ENCODE assay signal across 19 cellular contexts in the genomic region with DNA sequence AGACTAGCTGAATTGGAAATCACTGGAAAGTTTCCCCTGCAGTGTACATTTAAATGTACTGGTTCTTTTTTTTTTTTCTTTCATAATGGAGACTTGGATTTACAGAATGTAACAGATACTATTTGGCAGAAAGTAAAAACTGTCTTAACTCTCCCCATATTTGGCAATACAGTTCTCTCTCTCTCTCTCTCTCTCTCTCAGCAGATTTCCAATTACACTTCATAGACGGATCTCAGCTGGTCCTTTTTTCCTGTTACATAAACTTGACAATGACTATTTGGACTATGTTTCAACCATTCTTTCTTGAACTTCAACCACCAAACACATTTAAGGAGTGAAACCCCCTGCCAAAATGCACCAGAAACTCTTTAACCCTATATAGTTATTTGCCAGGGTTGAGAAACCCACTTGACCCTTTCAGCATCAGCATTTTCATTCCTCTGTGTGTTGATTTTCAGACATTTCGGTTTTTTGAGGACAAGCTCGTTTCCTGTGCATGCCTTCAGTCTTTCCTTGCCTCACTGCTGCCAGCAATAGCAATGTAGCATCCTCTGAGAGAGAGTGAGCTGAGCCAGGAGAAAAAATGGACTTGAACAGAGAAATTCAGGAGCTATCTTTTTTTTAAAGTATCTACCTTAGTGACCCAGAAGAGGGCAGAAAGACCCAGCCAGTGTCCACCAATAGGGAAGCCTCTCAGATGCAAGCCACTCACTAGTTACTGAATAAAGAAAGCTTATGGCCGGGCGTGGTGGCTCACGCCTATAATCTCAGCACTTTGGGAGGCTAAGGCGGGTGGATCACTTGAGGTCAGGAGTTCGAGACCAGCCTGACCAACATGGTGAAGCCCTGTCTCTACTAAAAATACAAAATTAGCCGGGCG. TPM values are rescaled to one million over a fixed set of nuclear protein-coding genes. Genes with fewer than 3 reads are reported as not detected.
DNase-seq lines count a peak whose midpoint lies in the region; ATAC-seq, FAIRE-seq and TF ChIP-seq lines count a peak whose summit lies in the region.
"Had no signal": no experiment of that assay in that cellular context is flagged by ENCODE, and none has a peak within 500 bp of the region (broad histone marks: within the 10 kb centered on the region; RNA-seq: fewer than 3 reads in every experiment).

No MANE protein-coding gene starts in this region.

- H3K4me3 Mint-ChIP-seq in stimulated activated naive CD8-positive, alpha-beta T cell treated with anti-CD3 and anti-CD28 coated beads, Interleukin-15, amount 100 ng/mL, for 72 hours, result no peak overlapping the region
- H3K4me3 Mint-ChIP-seq: activated CD4-positive, alpha-beta memory T cell treated with anti-CD3 and anti-CD28 coated beads for 36 hours; activated T-helper 1 cell treated with anti-CD3 and anti-CD28 coated beads, Interleukin-12 subunit alpha, Interleukin-12 subunit beta, Interleukin-2, Interleukin-4 antibody, amounts not matched to agents 30 ng/mL and 10 ng/mL and 1 ng/mL, durations not matched to agents 14 hours and 24 hours and 36 hours had no signal

- WGBS in H1 (ENCODE audit: extremely low coverage in 1 of 2, insufficient coverage in 1 of 2, insufficient read length in 1 of 2, insufficient replicate concordance in 2 of 2, low coverage in 1 of 2, low lambda C conversion rate in 2 of 2, missing lambda C conversion rate in 1 of 2), 2 experiments, result 87% methylated on average over 9 of the region's 10 CpGs; no CpG with 5 or more reads in 1 of the 2 experiments

- no peak overlapping the region for H3K14ac ChIP-seq in H1 (ENCODE audit: insufficient read length)

- no peaks in the 10 kb centered on the region for H3K79me2 ChIP-seq in H1 (ENCODE audit: control insufficient read depth in 1 of 2, insufficient read depth in 2 of 2, low read length in 2 of 2)

- H3K4me1 Mint-ChIP-seq in stimulated activated naive CD8-positive, alpha-beta T cell treated with anti-CD3 and anti-CD28 coated beads, Interleukin-15, amount 100 ng/mL, for 72 hours, result no peaks in the 10 kb centered on the region

- no peak overlapping the region for H3K23ac ChIP-seq in H1 (ENCODE audit: insufficient read length)

- H3K9ac ChIP-seq in H1 (replicated peaks in 1 of 4; ENCODE audit: extremely low read depth in 1 of 4, low read depth in 3 of 4, low read length in 3 of 4), result no peak overlapping the region

- H3K9me3 ChIP-seq in AG04450 (ENCODE audit: control insufficient read depth, insufficient read depth, low read length), result no peaks in the 10 kb centered on the region
- H3K9me3 ChIP-seq in H1 (ENCODE audit: insufficient read depth in 2 of 2, low read depth in 1 of 2, low read length in 1 of 2), result no peaks in the 10 kb centered on the region
- no peaks in the 10 kb centered on the region; the same call in 1 of the 2 replicates for H3K9me3 ChIP-seq in BE2C
- H3K9me3 ChIP-seq: adrenal gland, pancreas had no signal

- no peak overlapping the region for H3K4ac ChIP-seq in H1 (replicated peaks; ENCODE audit: insufficient read length, low read depth, low read length)

- H2BK15ac ChIP-seq in H1 (ENCODE audit: low read length), result no peak overlapping the region

- DNase-seq in AG04450 (ENCODE audit: low read depth, low spot score) (peak; percentile 15), MV-4-11 (lab: John Stamatoyannopoulos, UW) (peak; percentile 25), H1 (ENCODE audit: low read depth in 1 of 2, low spot score in 2 of 2) (peak in 1 of 2 experiments; percentile 42), left kidney (ENCODE audit: low read depth, low spot score) (peak; percentile 45), BE2C (no peak), retina (no peak)
- no peak for DNase-seq in stimulated activated naive CD8-positive, alpha-beta T cell treated with anti-CD3 and anti-CD28 coated beads, Interleukin-15, amount 100 ng/mL, for 72 hours
- DNase-seq: activated CD4-positive, alpha-beta memory T cell treated with anti-CD3 and anti-CD28 coated beads for 36 hours; NCI-H2029; NCI-H526; pancreas; substantia nigra; T1000 had no signal

- H3K4me3 ChIP-seq in AG04450 (ENCODE audit: low read depth, low read length) (no peak overlapping the region), H1 (ENCODE audit: extremely low read depth in 1 of 4, insufficient read depth in 2 of 4, low read depth in 3 of 4, low read length in 4 of 4) (no peak overlapping the region), BE2C (ENCODE audit: low read depth, low read length) (no peak overlapping the region)
- H3K4me3 ChIP-seq: adrenal gland, coronary artery, pancreas had no signal

- H2AFZ ChIP-seq in H1 (ENCODE audit: low read length), result no peak overlapping the region

- H2BK12ac ChIP-seq in H1 (ENCODE audit: low read depth, low read length), result no peak overlapping the region

- POLR2A ChIA-PET in AG04450 (lab: Yijun Ruan, JAX), result interaction anchor here (0.6 to 1.0 kb wide), 3 partner anchors 22 to 77 kb away, joined by 3 to 5 read pairs (median 3); no protein-coding TSS in a partner anchor
- POLR2A ChIA-PET in H1 (lab: Charles Lee; ENCODE audit: partially characterized antibody), result no interaction called here

- CTCF ChIA-PET in AG04450 (lab: Charles Lee) (interaction anchor here (0.8 to 2.2 kb wide), 7 partner anchors 25 to 362 kb away, joined by 3 to 6 read pairs (median 3); no protein-coding TSS in a partner anchor), H1 (lab: Charles Lee; ENCODE audit: partially characterized antibody) (interaction anchor here (0.7 to 2.7 kb wide), 18 partner anchors 8 to 241 kb away, joined by 3 to 16 read pairs (median 5); partner anchors contain the start of gene GNA14)

- H4K8ac ChIP-seq in H1 (ENCODE audit: extremely low read depth, insufficient read depth, low read length), result no peak overlapping the region

- H2AK5ac ChIP-seq in H1 (ENCODE audit: low read depth, low read length), result no peak overlapping the region

- no peak overlapping the region for H3K56ac ChIP-seq in H1 (replicated peaks; ENCODE audit: insufficient read length, low read depth, low read length)

- ATAC-seq in stimulated activated naive CD8-positive, alpha-beta T cell treated with anti-CD3 and anti-CD28 coated beads, Interleukin-15, amount 100 ng/mL, for 72 hours, result no peak
- no peak for ATAC-seq in GM21367 (IDR thresholded peaks at IDR 0.05; ENCODE audit: unreplicated experiment)
- ATAC-seq: pancreas had no signal

- H2BK120ac ChIP-seq in H1 (replicated peaks; ENCODE audit: low read depth, low read length), result no peak overlapping the region

- no peaks in the 10 kb centered on the region for H3K23me2 ChIP-seq in H1 (ENCODE audit: low read depth, low read length)

- no peak overlapping the region for H3K18ac ChIP-seq in H1 (ENCODE audit: extremely low read depth, low read length)

- H4K5ac ChIP-seq in H1 (ENCODE audit: insufficient read length, low read depth, low read length), result no peak overlapping the region

- no peaks in the 10 kb centered on the region for H3K4me1 ChIP-seq in H1 (replicated peaks in 1 of 4; ENCODE audit: control insufficient read depth in 3 of 4, insufficient read depth in 4 of 4, low read length in 3 of 4)
- peaks cover 6% of the 10 kb centered on the region; the same call in 1 of the 2 replicates for H3K4me1 ChIP-seq in BE2C
- H3K4me1 ChIP-seq: adrenal gland, pancreas had no signal

- H3K9me3 Mint-ChIP-seq in stimulated activated naive CD8-positive, alpha-beta T cell treated with anti-CD3 and anti-CD28 coated beads, Interleukin-15, amount 100 ng/mL, for 72 hours, result no peaks in the 10 kb centered on the region
- H3K9me3 Mint-ChIP-seq: activated CD4-positive, alpha-beta memory T cell treated with anti-CD3 and anti-CD28 coated beads for 36 hours; activated T-helper 1 cell treated with anti-CD3 and anti-CD28 coated beads, Interleukin-12 subunit alpha, Interleukin-12 subunit beta, Interleukin-2, Interleukin-4 antibody, amounts not matched to agents 30 ng/mL and 10 ng/mL and 1 ng/mL, durations not matched to agents 14 hours and 24 hours and 36 hours had no signal

- H3K79me1 ChIP-seq in H1 (ENCODE audit: low read depth, low read length), result no peaks in the 10 kb centered on the region

- H3K4me2 ChIP-seq in H1 (ENCODE audit: insufficient read depth in 1 of 2, low read depth in 2 of 2, low read length in 2 of 2), result no peak overlapping the region

- no peaks in the 10 kb centered on the region for H3K27me3 Mint-ChIP-seq in stimulated activated naive CD8-positive, alpha-beta T cell treated with anti-CD3 and anti-CD28 coated beads, Interleukin-15, amount 100 ng/mL, for 72 hours

- H3K27ac ChIP-seq in AG04450 (ENCODE audit: low read depth, low read length), result peak overlapping the region; percentile 34
- H3K27ac ChIP-seq in H1 (ENCODE audit: low read depth, low read length), result no peak overlapping the region
- H3K27ac ChIP-seq: coronary artery, pancreas had no signal

- H3K27me3 ChIP-seq in AG04450 (ENCODE audit: control insufficient read depth, insufficient read depth, low read length) (no peaks in the 10 kb centered on the region), H1 (replicated peaks in 1 of 4; ENCODE audit: control insufficient read depth in 3 of 4, extremely low read depth in 1 of 4, insufficient read depth in 3 of 4, low read length in 3 of 4) (no peaks in the 10 kb centered on the region), BE2C (no peaks in the 10 kb centered on the region)
- H3K27me3 ChIP-seq: adrenal gland, pancreas had no signal

- no peak for FAIRE-seq in H1 (lab: Jason Lieb, UNC)
- FAIRE-seq: pancreas had no signal

- H4K91ac ChIP-seq in H1 (replicated peaks; ENCODE audit: insufficient read length, low read length), result no peak overlapping the region

- peak; percentile 32 to 54; a peak in 3 of 4 replicates for TF ChIP-seq RAD21 in H1 (IDR thresholded peaks at IDR 0.05 in 1 of 2, conservative IDR thresholded peaks at IDR 0.05 in 1 of 2; ENCODE audit: low read depth in 2 of 2, low read length in 2 of 2)

- no peak for TF ChIP-seq CTCF in AG04450 (IDR thresholded peaks at IDR 0.05; ENCODE audit: low read depth, low read length)
- TF ChIP-seq CTCF in H1 (IDR thresholded peaks at IDR 0.05; ENCODE audit: control extremely low read depth in 1 of 3, insufficient read depth in 1 of 3, low read depth in 1 of 3, low read length in 3 of 3), result peak in 1 of 3 experiments; percentile 6; a peak in 1 of 4 replicates
- no peak for TF ChIP-seq CTCF in BE2C (IDR thresholded peaks at IDR 0.05; ENCODE audit: low read depth, low read length)

- H3K36me3 ChIP-seq in H1 (ENCODE audit: control insufficient read depth in 2 of 4, insufficient read depth in 4 of 4, low read length in 3 of 4), result no peaks in the 10 kb centered on the region
- H3K36me3 ChIP-seq in BE2C, result no peaks in the 10 kb centered on the region
- H3K36me3 ChIP-seq: adrenal gland, pancreas had no signal

- TF ChIP-seq POLR2A in H1 (IDR thresholded peaks at IDR 0.05; ENCODE audit: control extremely low read depth in 1 of 2, low read depth in 2 of 2, low read length in 2 of 2), result no peak

- no peak overlapping the region for H3K27ac Mint-ChIP-seq in stimulated activated naive CD8-positive, alpha-beta T cell treated with anti-CD3 and anti-CD28 coated beads, Interleukin-15, amount 100 ng/mL, for 72 hours
- H3K27ac Mint-ChIP-seq: activated CD4-positive, alpha-beta memory T cell treated with anti-CD3 and anti-CD28 coated beads for 36 hours; activated T-helper 1 cell treated with anti-CD3 and anti-CD28 coated beads, Interleukin-12 subunit alpha, Interleukin-12 subunit beta, Interleukin-2, Interleukin-4 antibody, amounts not matched to agents 30 ng/mL and 10 ng/mL and 1 ng/mL, durations not matched to agents 14 hours and 24 hours and 36 hours had no signal

- H2BK20ac ChIP-seq in H1 (ENCODE audit: low read length), result no peak overlapping the region

- no peak overlapping the region for H2BK5ac ChIP-seq in H1 (ENCODE audit: low read depth, low read length)

- TF ChIP-seq EP300 in H1 (IDR thresholded peaks at IDR 0.05; ENCODE audit: borderline replicate concordance in 1 of 2, low read depth in 2 of 2, low read length in 2 of 2), result no peak

- no peaks in the 10 kb centered on the region for H4K20me1 ChIP-seq in H1 (replicated peaks in 1 of 2; ENCODE audit: control insufficient read depth in 1 of 2, insufficient read depth in 2 of 2, low read length in 2 of 2)

RNA-seq across cellular contexts. Expression of gene GNA14, which starts 26.0 kb away (rescaled TPM):
- polyA plus RNA-seq in AG04450 (2011; rRNA removed) (0.10 and 0.11 TPM in 2 replicates), H1 (2011; rRNA removed) (3.8 and 6.3 TPM in 2 replicates)
- 0.09 and 0.13 TPM in 2 replicates for polyA minus RNA-seq in AG04450 (2011; rRNA and poly(A)+ RNA removed)
- 3.2 and 3.4 TPM in 2 replicates for total RNA-seq in H1 (2021; fragmentation: NEBNext Ultra II Directional; extraction: Animal tissue kit (Norgen Biotek cat#: 25700))
- polyA plus RNA-seq in H1 (2011; cell fraction: cytosol; rRNA removed), result 4.3 TPM
- 3.2 TPM for polyA plus RNA-seq in H1 (2011; cell fraction: nucleus; rRNA removed)
- polyA plus RNA-seq in H1 (2012, experiment 1 of 2), result 4.8 to 6.9 TPM (median 5.5 TPM) in 4 replicates
- polyA plus RNA-seq in H1 (2012, experiment 2 of 2), result 1.5 TPM
- 11.6 TPM for polyA plus RNA-seq in H1 (2013, experiment 1 of 2)
- 11.7 TPM for polyA plus RNA-seq in H1 (2013, experiment 2 of 2)
- polyA minus RNA-seq in H1 (2011; rRNA and poly(A)+ RNA removed), result 5.0 and 7.8 TPM in 2 replicates
- polyA minus RNA-seq in H1 (2011; cell fraction: cytosol; rRNA and poly(A)+ RNA removed), result 2.6 TPM
- 4.8 TPM for polyA minus RNA-seq in H1 (2011; cell fraction: nucleus; rRNA and poly(A)+ RNA removed)
- polyA plus RNA-seq in BE2C (2012; ENCODE audit: insufficient read depth, insufficient read length, low read depth), result 0.29 TPM
- total RNA-seq: activated CD4-positive, alpha-beta memory T cell treated with anti-CD3 and anti-CD28 coated beads for 36 hours; activated T-helper 1 cell treated with anti-CD3 and anti-CD28 coated beads, Interleukin-12 subunit alpha, Interleukin-12 subunit beta, Interleukin-2, Interleukin-4 antibody, amounts not matched to agents 30 ng/mL and 10 ng/mL and 1 ng/mL, durations not matched to agents 14 hours and 24 hours and 36 hours; LHCN-M2; mononuclear cell had no signal

Comparison
In these comparisons a context has a peak if more than half of its experiments do, and no peak if none do; other contexts are left out.
1. DNase-seq: peak in AG04450 (single experiment), MV-4-11 (single experiment) and left kidney (single experiment); none in stimulated activated naive CD8-positive, alpha-beta T cell treated with anti-CD3 and anti-CD28 coated beads, Interleukin-15, amount 100 ng/mL, for 72 hours (0 of 2), BE2C (single experiment) and retina (single experiment).